ENCODE assay signal across 15 cellular contexts in the genomic region with DNA sequence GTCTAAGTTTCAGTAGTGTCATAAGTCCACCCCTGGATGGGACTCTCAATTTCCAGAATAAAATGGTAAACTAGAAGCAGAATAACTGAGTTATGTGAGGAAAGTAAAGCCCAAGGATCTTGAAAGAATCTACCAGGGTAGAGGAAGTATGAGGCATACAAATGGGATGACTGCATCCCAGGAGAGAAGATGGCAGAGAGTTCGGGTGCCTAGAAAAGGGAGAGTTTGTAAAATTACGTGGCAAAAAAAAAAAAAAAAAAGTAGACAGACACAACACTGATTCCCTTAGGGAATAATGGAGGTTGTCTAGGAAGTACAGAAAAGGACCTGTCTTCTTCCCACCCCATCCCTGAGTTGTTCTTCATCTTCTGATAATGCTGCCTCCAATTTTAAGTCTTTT. TPM values are rescaled to one million over a fixed set of nuclear protein-coding genes. Genes with fewer than 3 reads are reported as not detected.
DNase-seq lines count a peak whose midpoint lies in the region; ATAC-seq, FAIRE-seq and TF ChIP-seq lines count a peak whose summit lies in the region.
"Had no signal": no experiment of that assay in that cellular context is flagged by ENCODE, and none has a peak within 500 bp of the region (broad histone marks: within the 10 kb centered on the region; RNA-seq: fewer than 3 reads in every experiment).

No MANE protein-coding gene starts in this region.

- TF ChIP-seq EP300 in A549 (IDR thresholded peaks at IDR 0.05), result no peak

- H3K4me1 ChIP-seq in A549 (peaks cover 14% of the 10 kb centered on the region), iPS-15b (ENCODE audit: control insufficient read depth, insufficient read depth, low read length) (peaks cover 23% of the 10 kb centered on the region), left lung (peaks cover 6 to 51% of the 10 kb centered on the region in 2 donors), MM.1S (ENCODE audit: low read length) (0 out of 2 replicates have a peak, but pooled peaks cover 5% of the 10 kb centered on the region)

- WGBS in A549 (ENCODE audit: missing lambda C conversion rate), result 94% methylated on average over 2 of the region's 2 CpGs

- no peaks in the 10 kb centered on the region for H3K27me3 ChIP-seq in iPS-15b (ENCODE audit: control insufficient read depth, insufficient read depth, low read length)
- H3K27me3 ChIP-seq in left lung, result peaks cover 0 to 25% of the 10 kb centered on the region in 2 donors
- H3K27me3 ChIP-seq in MM.1S (replicated peaks; ENCODE audit: insufficient read depth, low read length), result no peaks in the 10 kb centered on the region

- no peaks in the 10 kb centered on the region for H3K36me3 Mint-ChIP-seq in T-cell

- no peak for ATAC-seq in A549
- ATAC-seq in T-cell (replicated peaks in 1 of 4), result no peak
- no peak for ATAC-seq in left lung
- ATAC-seq in GM19351 (IDR thresholded peaks at IDR 0.05; ENCODE audit: unreplicated experiment), result no peak
- ATAC-seq: right cardiac atrium had no signal

- H3K36me3 ChIP-seq in iPS-15b (ENCODE audit: control insufficient read depth, insufficient read depth, low read length) (no peaks in the 10 kb centered on the region), left lung (no peaks in the 10 kb centered on the region), MM.1S (replicated peaks; ENCODE audit: insufficient read depth, low read length) (no peaks in the 10 kb centered on the region)
- H3K36me3 ChIP-seq: BE2C had no signal

- POLR2A ChIA-PET in A549 (lab: Yijun Ruan, JAX), result no interaction called here
- POLR2A ChIA-PET in T-cell (lab: Charles Lee), result no interaction called here

- peak overlapping the region; percentile 99 for H3K4me2 ChIP-seq in A549
- no peak overlapping the region for H3K4me2 ChIP-seq in MM.1S (ENCODE audit: low read depth, low read length)

- CTCF ChIA-PET in A549 (lab: Yijun Ruan, JAX), result interaction anchor here (18.2 kb wide), 1 partner anchor 21 kb away, joined by 183 read pairs; no protein-coding TSS in a partner anchor
- CTCF ChIA-PET in T-cell (lab: Charles Lee), result interaction anchor here (0.6 to 3.1 kb wide), 3 partner anchors 21 to 25 kb away, joined by 4 to 12 read pairs (median 5); no protein-coding TSS in a partner anchor

- H3K4me3 ChIP-seq in A549 (no peak overlapping the region), iPS-15b (ENCODE audit: low read depth, low read length) (peak overlapping the region; percentile 97), left lung (no peak overlapping the region), MM.1S (ENCODE audit: low read length) (no peak overlapping the region)

- intact Hi-C loops in left lung (cut with DNase I), result no loop called here

- H3K9me3 ChIP-seq in A549, result no peaks in the 10 kb centered on the region
- no peaks in the 10 kb centered on the region for H3K9me3 ChIP-seq in iPS-15b (ENCODE audit: control insufficient read depth, insufficient read depth, low read length)
- no peaks in the 10 kb centered on the region for H3K9me3 ChIP-seq in left lung
- no peaks in the 10 kb centered on the region for H3K9me3 ChIP-seq in MM.1S (replicated peaks; ENCODE audit: insufficient read depth, low read length)
- H3K9me3 ChIP-seq: BE2C had no signal

- H3K9ac ChIP-seq in iPS-15b (ENCODE audit: low read depth, low read length) (no peak overlapping the region), MM.1S (ENCODE audit: low read length) (no peak overlapping the region)

- H3K79me2 ChIP-seq in MM.1S (ENCODE audit: low read length), result no peaks in the 10 kb centered on the region

- FAIRE-seq in A549 (lab: Jason Lieb, UNC), result no peak
- FAIRE-seq: G401.6, GM18507 had no signal

- TF ChIP-seq POLR2A in A549 (IDR thresholded peaks at IDR 0.05; ENCODE audit: low read length), result no peak

- no peak overlapping the region for H3K27ac Mint-ChIP-seq in T-cell

- no peaks in the 10 kb centered on the region for H3K9me2 ChIP-seq in MM.1S (replicated peaks; ENCODE audit: insufficient read depth, low read length)

- H3K4me3 Mint-ChIP-seq in T-cell, result peak overlapping the region in 2 of 3 donors; percentile 83 to 89

- no peak for DNase-seq in A549 (ENCODE audit: low read depth in 1 of 2, low spot score in 1 of 2)
- DNase-seq in EL, result peak; percentile 26
- DNase-seq in T-cell, result no peak
- no peak for DNase-seq in medulla oblongata (ENCODE audit: extremely low spot score)
- no peak for DNase-seq in left lung
- no peak for DNase-seq in MM.1S
- DNase-seq: amniotic stem cell, BE2C, NCI-H2171 treated with DMSO at 0.1 percent for 48 hours, right cardiac atrium, T1000 had no signal

- H3K27ac ChIP-seq in A549, result no peak overlapping the region
- H3K27ac ChIP-seq in left lung, result no peak overlapping the region
- H3K27ac ChIP-seq in MM.1S (ENCODE audit: low read length), result no peak overlapping the region

- H3F3A ChIP-seq in MM.1S (ENCODE audit: insufficient read depth, low read length), result no peaks in the 10 kb centered on the region

- H3K9me3 Mint-ChIP-seq in T-cell, result no peaks in the 10 kb centered on the region

- no peak for TF ChIP-seq CTCF in A549 (IDR thresholded peaks at IDR 0.05)
- no peak for TF ChIP-seq CTCF in left lung (IDR thresholded peaks at IDR 0.05)
- no peak for TF ChIP-seq CTCF in MM.1S (IDR thresholded peaks at IDR 0.05; ENCODE audit: low read length)

- peaks cover 0 to 2% of the 10 kb centered on the region in 2 donors for H3K27me3 Mint-ChIP-seq in T-cell

- H3K4me1 Mint-ChIP-seq in T-cell, result peaks cover 53 to 75% (median 56%) of the 10 kb centered on the region in 3 donors

- no peak for TF ChIP-seq RAD21 in A549 (conservative IDR thresholded peaks at IDR 0.05 in 1 of 2, IDR thresholded peaks at IDR 0.05 in 1 of 2)

- no peak overlapping the region for H2AFZ ChIP-seq in MM.1S (ENCODE audit: low read length)

- H4K20me1 ChIP-seq in MM.1S (ENCODE audit: insufficient read depth, low read length), result no peaks in the 10 kb centered on the region

TF ChIP-seq in A549, 52 proteins besides CTCF, POLR2A, EP300 and RAD21:
- TF ChIP-seq CBX8 (IDR thresholded peaks at IDR 0.05) (no peak), RARB (CRISPR knock-in tag; IDR thresholded peaks at IDR 0.05) (no peak), NPAS2 (CRISPR knock-in tag; IDR thresholded peaks at IDR 0.05; ENCODE audit: borderline replicate concordance) (no peak), RFX5 (IDR thresholded peaks at IDR 0.05) (no peak), TFCP2L1 (CRISPR knock-in tag; IDR thresholded peaks at IDR 0.05) (no peak), RCOR1 (IDR thresholded peaks at IDR 0.05; ENCODE audit: low read depth, low read length) (no peak), HOXA7 (CRISPR knock-in tag; IDR thresholded peaks at IDR 0.05) (no peak), PHF8 (IDR thresholded peaks at IDR 0.05; ENCODE audit: borderline replicate concordance, low read depth) (no peak), JUNB (IDR thresholded peaks at IDR 0.05) (no peak), TP53 (CRISPR knock-in tag; IDR thresholded peaks at IDR 0.05) (no peak), ESRRA (IDR thresholded peaks at IDR 0.05; ENCODE audit: borderline replicate concordance, low read length) (no peak), KDM5A (IDR thresholded peaks at IDR 0.05) (no peak), ZC3H11A (IDR thresholded peaks at IDR 0.05) (no peak), JUN (IDR thresholded peaks at IDR 0.05) (no peak), BHLHE40 (IDR thresholded peaks at IDR 0.05; ENCODE audit: low read depth, low read length) (no peak), NFE2L2 (conservative IDR thresholded peaks at IDR 0.05; ENCODE audit: low read length) (no peak), RNF2 (IDR thresholded peaks at IDR 0.05; ENCODE audit: borderline replicate concordance, low read depth) (no peak), CHD4 (IDR thresholded peaks at IDR 0.05; ENCODE audit: borderline replicate concordance) (no peak), HEYL (CRISPR knock-in tag; IDR thresholded peaks at IDR 0.05) (no peak)
- TF ChIP-seq, protein P1, sequence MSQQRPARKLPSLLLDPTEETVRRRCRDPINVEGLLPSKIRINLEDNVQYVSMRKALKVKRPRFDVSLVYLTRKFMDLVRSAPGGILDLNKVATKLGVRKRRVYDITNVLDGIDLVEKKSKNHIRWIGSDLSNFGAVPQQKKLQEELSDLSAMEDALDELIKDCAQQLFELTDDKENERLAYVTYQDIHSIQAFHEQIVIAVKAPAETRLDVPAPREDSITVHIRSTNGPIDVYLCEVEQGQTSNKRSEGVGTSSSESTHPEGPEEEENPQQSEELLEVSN (IDR thresholded peaks at IDR 0.05; ENCODE audit: borderline replicate concordance, low read depth), result no peak

RNA-seq across cellular contexts. Expression of gene GABBR1, which starts 3.4 kb away (rescaled TPM):
- 6.8 and 11.0 TPM in 2 replicates for polyA plus RNA-seq in A549 (2011; rRNA removed)
- 6.1 and 6.5 TPM in 2 replicates for polyA plus RNA-seq in A549 (2012; cell fraction: cytosol; rRNA removed)
- 40.3 and 57.4 TPM in 2 replicates for polyA plus RNA-seq in A549 (2012; cell fraction: nucleus; rRNA removed)
- 8.2 to 9.7 TPM (median 9.0 TPM) in 3 replicates for polyA plus RNA-seq in A549 (2017; fragmentation: RNase III; extraction: RNeasy Plus Mini Kit Qiagen cat#74134 plus additional on column Dnase treatment)
- polyA minus RNA-seq in A549 (2011; rRNA and poly(A)+ RNA removed), result 7.9 and 13.0 TPM in 2 replicates
- total RNA-seq in T-cell, result 10 to 100 TPM; 48.0 to 82.7 (median 74.8) TPM
- 10 to 100 TPM; 25.0 to 32.0 TPM for total RNA-seq in left lung

RNA-seq across cellular contexts. Expression of gene MOG, which starts 27.3 kb away (rescaled TPM):
- not detected in 2 replicates for polyA plus RNA-seq in A549 (2011; rRNA removed)
- not detected in 2 replicates for polyA plus RNA-seq in A549 (2012; cell fraction: cytosol; rRNA removed)
- polyA plus RNA-seq in A549 (2012; cell fraction: nucleus; rRNA removed), result not detected in 2 replicates
- not detected in 3 replicates for polyA plus RNA-seq in A549 (2017; fragmentation: RNase III; extraction: RNeasy Plus Mini Kit Qiagen cat#74134 plus additional on column Dnase treatment)
- polyA minus RNA-seq in A549 (2011; rRNA and poly(A)+ RNA removed), result not detected in 2 replicates
- not detected for total RNA-seq in T-cell
- not detected for total RNA-seq in left lung

RNA-seq across cellular contexts. Expression of gene OR2H2, which starts 44.6 kb away (rescaled TPM):
- polyA plus RNA-seq in A549 (2011; rRNA removed), result not detected in 2 replicates
- polyA plus RNA-seq in A549 (2012; cell fraction: cytosol; rRNA removed), result not detected in 2 replicates
- polyA plus RNA-seq in A549 (2012; cell fraction: nucleus; rRNA removed), result not detected in 2 replicates
- not detected in 3 replicates for polyA plus RNA-seq in A549 (2017; fragmentation: RNase III; extraction: RNeasy Plus Mini Kit Qiagen cat#74134 plus additional on column Dnase treatment)
- polyA minus RNA-seq in A549 (2011; rRNA and poly(A)+ RNA removed), result not detected in 2 replicates
- total RNA-seq in T-cell, result not detected
- total RNA-seq in left lung, result not detected
- total RNA-seq: right cardiac atrium had no signal
- polyA plus RNA-seq: right cardiac atrium had no signal

RNA-seq across cellular contexts. Expression of gene ZFP57, which starts 51.4 kb away (rescaled TPM):
- polyA plus RNA-seq in A549 (2011; rRNA removed), result 0.07 and 0.08 TPM in 2 replicates
- polyA plus RNA-seq in A549 (2012; cell fraction: cytosol; rRNA removed), result not detected in 2 replicates
- polyA plus RNA-seq in A549 (2012; cell fraction: nucleus; rRNA removed), result 0.05 and 0.11 TPM in 2 replicates
- not detected in 3 replicates for polyA plus RNA-seq in A549 (2017; fragmentation: RNase III; extraction: RNeasy Plus Mini Kit Qiagen cat#74134 plus additional on column Dnase treatment)
- not detected in 2 replicates for polyA minus RNA-seq in A549 (2011; rRNA and poly(A)+ RNA removed)
- 1 to 10 TPM in 1 of 5 donors, not detected in 4; 1.0 TPM for total RNA-seq in T-cell
- total RNA-seq in left lung, result not detected
